ENCODE assay signal across 8 cellular contexts in the genomic region with DNA sequence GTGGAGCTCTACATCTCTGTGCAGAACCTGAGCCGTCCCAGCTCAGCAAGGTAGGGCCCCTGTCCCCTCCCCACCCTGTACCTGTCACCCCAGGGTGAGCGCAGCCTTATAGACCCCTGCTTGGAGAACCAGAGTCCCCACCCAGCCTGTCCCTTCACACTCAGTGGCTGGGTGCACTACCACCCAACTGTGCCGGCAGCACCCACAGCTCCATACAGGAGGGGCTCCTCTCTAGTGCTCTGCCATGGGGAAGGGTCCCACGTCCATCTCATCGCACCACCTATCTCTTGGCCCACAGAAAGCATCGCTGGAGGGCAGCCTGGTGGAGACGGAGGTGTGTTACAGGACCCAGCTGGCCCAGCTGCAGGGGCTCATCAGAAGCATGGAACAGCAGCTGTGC. TPM values are rescaled to one million over a fixed set of nuclear protein-coding genes. Genes with fewer than 3 reads are reported as not detected.
"Had no signal": no experiment of that assay in that cellular context is flagged by ENCODE, and none has a peak within 500 bp of the region (broad histone marks: within the 10 kb centered on the region; RNA-seq: fewer than 3 reads in every experiment).

No MANE protein-coding gene starts in this region.

RNA-seq across cellular contexts. Expression of a gene that starts 45.4 kb away (rescaled TPM):
- total RNA-seq: temporal lobe, thoracic aorta, tibial nerve, uterus had no signal

RNA-seq across cellular contexts. Expression of a gene that starts 53.6 kb away (rescaled TPM):
- total RNA-seq: subcutaneous adipose tissue, temporal lobe, thoracic aorta, thyroid gland, tibial nerve, ureter, urinary bladder, uterus had no signal
